ENCODE assay signal across 9 cellular contexts in genomic region chr3:189304465-189305341, GRCh38.
DNase-seq lines count a peak whose midpoint lies in the region; ATAC-seq, FAIRE-seq and TF ChIP-seq lines count a peak whose summit lies in the region.
"Had no signal": no experiment of that assay in that cellular context is flagged by ENCODE, and none has a peak within 500 bp of the region (broad histone marks: within the 10 kb centered on the region; RNA-seq: fewer than 3 reads in every experiment).

No MANE protein-coding gene starts in this region.

- no peak for TF ChIP-seq CTCF in gastrocnemius medialis (IDR thresholded peaks at IDR 0.05 in 4 of 5, conservative IDR thresholded peaks at IDR 0.05 in 1 of 5)

- no peaks in the 10 kb centered on the region for H3K27me3 Mint-ChIP-seq in activated naive CD8-positive, alpha-beta T cell treated with anti-CD3 and anti-CD28 coated beads, Interleukin-2, amount 10 ng/mL, durations not matched to agents 7 days and 5 days
- H3K27me3 Mint-ChIP-seq: dendritic cell treated with granulocyte-macrophage colony-stimulating factor and Interleukin-4, amounts not matched to agents 40 ng/mL and 50 ng/mL, for 4 days had no signal

- no peaks in the 10 kb centered on the region for H3K36me3 ChIP-seq in muscle layer of duodenum (ENCODE audit: control insufficient read depth in 1 of 2, insufficient read depth in 2 of 2, low read length in 2 of 2)
- H3K36me3 ChIP-seq in gastrocnemius medialis: no peaks in the 10 kb centered on the region

- intact Hi-C loops in gastrocnemius medialis (cut with DNase I; ENCODE audit: low total_unique reads): no loop called here

- H3K9me3 Mint-ChIP-seq in activated naive CD8-positive, alpha-beta T cell treated with anti-CD3 and anti-CD28 coated beads, Interleukin-2, amount 10 ng/mL, durations not matched to agents 7 days and 5 days: peaks cover 2% of the 10 kb centered on the region
- H3K9me3 Mint-ChIP-seq: dendritic cell treated with granulocyte-macrophage colony-stimulating factor and Interleukin-4, amounts not matched to agents 40 ng/mL and 50 ng/mL, for 4 days had no signal

- peaks cover 4% of the 10 kb centered on the region for H3K36me3 Mint-ChIP-seq in activated naive CD8-positive, alpha-beta T cell treated with anti-CD3 and anti-CD28 coated beads, Interleukin-2, amount 10 ng/mL, durations not matched to agents 7 days and 5 days

- no peak for TF ChIP-seq POLR2A in GM12891 (IDR thresholded peaks at IDR 0.05; ENCODE audit: low read depth, low read length)
- no peak for TF ChIP-seq POLR2A in gastrocnemius medialis (IDR thresholded peaks at IDR 0.05)

- POLR2A ChIA-PET in activated naive CD8-positive, alpha-beta T cell treated with anti-CD3 and anti-CD28 coated beads, Interleukin-2, amount 10 ng/mL, durations not matched to agents 7 days and 5 days (lab: Charles Lee): no interaction called here

- H3K27ac Mint-ChIP-seq in activated naive CD8-positive, alpha-beta T cell treated with anti-CD3 and anti-CD28 coated beads, Interleukin-2, amount 10 ng/mL, durations not matched to agents 7 days and 5 days: no peak overlapping the region
- H3K27ac Mint-ChIP-seq: dendritic cell treated with granulocyte-macrophage colony-stimulating factor and Interleukin-4, amounts not matched to agents 40 ng/mL and 50 ng/mL, for 4 days had no signal

- H3K4me1 ChIP-seq in muscle layer of duodenum (ENCODE audit: control insufficient read depth in 1 of 2, insufficient read depth in 2 of 2, low read length in 2 of 2): peaks cover 0 to 4% of the 10 kb centered on the region in 2 donors
- peaks cover 8 to 27% of the 10 kb centered on the region in 2 donors for H3K4me1 ChIP-seq in gastrocnemius medialis

- H3K4me3 Mint-ChIP-seq in activated naive CD8-positive, alpha-beta T cell treated with anti-CD3 and anti-CD28 coated beads, Interleukin-2, amount 10 ng/mL, durations not matched to agents 7 days and 5 days: peak overlapping the region; percentile 14
- H3K4me3 Mint-ChIP-seq: dendritic cell treated with granulocyte-macrophage colony-stimulating factor and Interleukin-4, amounts not matched to agents 40 ng/mL and 50 ng/mL, for 4 days had no signal

- no peak for DNase-seq in GM12891 (ENCODE audit: insufficient read length, low spot score)
- peak; percentile 90 for DNase-seq in NCI-H2029 treated with DMSO at 0.1 percent for 48 hours (lab: John Stamatoyannopoulos, UW)
- no peak for DNase-seq in activated naive CD8-positive, alpha-beta T cell treated with anti-CD3 and anti-CD28 coated beads, Interleukin-2, amount 10 ng/mL, durations not matched to agents 7 days and 5 days
- DNase-seq in NCI-H82 (lab: John Stamatoyannopoulos, UW): no peak
- DNase-seq in gastrocnemius medialis: no peak

- H3K9me3 ChIP-seq in muscle layer of duodenum (ENCODE audit: control insufficient read depth in 1 of 2, low read length in 2 of 2) (no peaks in the 10 kb centered on the region), gastrocnemius medialis (no peaks in the 10 kb centered on the region)

- peak; percentile 33 for FAIRE-seq in GM12891 (lab: Jason Lieb, UNC)

- peak; percentile 26 for ATAC-seq in activated naive CD8-positive, alpha-beta T cell treated with anti-CD3 and anti-CD28 coated beads, Interleukin-2, amount 10 ng/mL, durations not matched to agents 7 days and 5 days (ENCODE audit: low read depth)
- ATAC-seq in SK-N-SH treated with all-trans-retinoic acid at 6 μM for 48 hours: no peak; the same call in 2 of the 3 replicates
- ATAC-seq in gastrocnemius medialis: no peak
- ATAC-seq in GM21367 (IDR thresholded peaks at IDR 0.05; ENCODE audit: unreplicated experiment): no peak

- H3K4me1 Mint-ChIP-seq in activated naive CD8-positive, alpha-beta T cell treated with anti-CD3 and anti-CD28 coated beads, Interleukin-2, amount 10 ng/mL, durations not matched to agents 7 days and 5 days: peaks cover 8% of the 10 kb centered on the region

- H3K27ac ChIP-seq in muscle layer of duodenum (ENCODE audit: low read length) (peak overlapping the region; percentile 48), gastrocnemius medialis (peak overlapping the region in 1 of 4 donors; percentile 34)

- H3K27me3 ChIP-seq in muscle layer of duodenum (ENCODE audit: low read depth, low read length): no peaks in the 10 kb centered on the region
- H3K27me3 ChIP-seq in gastrocnemius medialis: no peaks in the 10 kb centered on the region

- in situ Hi-C loops in gastrocnemius medialis (cut with MboI; ENCODE audit: low sequenced_read_pairs in 4 of 4): no loop called here

- H3K4me3 ChIP-seq in muscle layer of duodenum (ENCODE audit: low read depth in 1 of 2, low read length in 2 of 2) (no peak overlapping the region), gastrocnemius medialis (no peak overlapping the region)

TF ChIP-seq in GM12891, 5 proteins besides CTCF, POLR2A, EP300 and RAD21:
- TF ChIP-seq PAX5 (IDR thresholded peaks at IDR 0.05; ENCODE audit: insufficient read depth, low read length, severe bottlenecking) (no peak), POU2F2 (IDR thresholded peaks at IDR 0.05; ENCODE audit: low read depth, low read length) (no peak), POLR2AphosphoS5 (IDR thresholded peaks at IDR 0.05; ENCODE audit: low read depth, low read length) (no peak), TAF1 (IDR thresholded peaks at IDR 0.05; ENCODE audit: low read depth, low read length) (no peak), SPI1 (IDR thresholded peaks at IDR 0.05; ENCODE audit: low read depth, low read length) (no peak)

TF ChIP-seq in SK-N-SH treated with all-trans-retinoic acid at 6 μM for 48 hours, 23 proteins besides CTCF, POLR2A, EP300 and RAD21 (continues in another document):
- TF ChIP-seq OSR1 (CRISPR knock-in tag; IDR thresholded peaks at IDR 0.05) (no peak), ZC3H10 (CRISPR knock-in tag; IDR thresholded peaks at IDR 0.05) (no peak), ZNF70 (CRISPR knock-in tag; IDR thresholded peaks at IDR 0.05) (no peak), PPARA (CRISPR knock-in tag; IDR thresholded peaks at IDR 0.05; ENCODE audit: borderline replicate concordance) (no peak), CSDC2 (CRISPR knock-in tag; IDR thresholded peaks at IDR 0.05) (no peak), SNAI2 (CRISPR knock-in tag; IDR thresholded peaks at IDR 0.05) (no peak), CSRNP3 (CRISPR knock-in tag; IDR thresholded peaks at IDR 0.05) (no peak), RARB (CRISPR knock-in tag; IDR thresholded peaks at IDR 0.05) (no peak), POU6F1 (CRISPR knock-in tag; IDR thresholded peaks at IDR 0.05; ENCODE audit: borderline replicate concordance, low read depth) (no peak), ZNF565 (CRISPR knock-in tag; conservative IDR thresholded peaks at IDR 0.05; ENCODE audit: low read depth) (no peak)
- TF ChIP-seq, protein P1, sequence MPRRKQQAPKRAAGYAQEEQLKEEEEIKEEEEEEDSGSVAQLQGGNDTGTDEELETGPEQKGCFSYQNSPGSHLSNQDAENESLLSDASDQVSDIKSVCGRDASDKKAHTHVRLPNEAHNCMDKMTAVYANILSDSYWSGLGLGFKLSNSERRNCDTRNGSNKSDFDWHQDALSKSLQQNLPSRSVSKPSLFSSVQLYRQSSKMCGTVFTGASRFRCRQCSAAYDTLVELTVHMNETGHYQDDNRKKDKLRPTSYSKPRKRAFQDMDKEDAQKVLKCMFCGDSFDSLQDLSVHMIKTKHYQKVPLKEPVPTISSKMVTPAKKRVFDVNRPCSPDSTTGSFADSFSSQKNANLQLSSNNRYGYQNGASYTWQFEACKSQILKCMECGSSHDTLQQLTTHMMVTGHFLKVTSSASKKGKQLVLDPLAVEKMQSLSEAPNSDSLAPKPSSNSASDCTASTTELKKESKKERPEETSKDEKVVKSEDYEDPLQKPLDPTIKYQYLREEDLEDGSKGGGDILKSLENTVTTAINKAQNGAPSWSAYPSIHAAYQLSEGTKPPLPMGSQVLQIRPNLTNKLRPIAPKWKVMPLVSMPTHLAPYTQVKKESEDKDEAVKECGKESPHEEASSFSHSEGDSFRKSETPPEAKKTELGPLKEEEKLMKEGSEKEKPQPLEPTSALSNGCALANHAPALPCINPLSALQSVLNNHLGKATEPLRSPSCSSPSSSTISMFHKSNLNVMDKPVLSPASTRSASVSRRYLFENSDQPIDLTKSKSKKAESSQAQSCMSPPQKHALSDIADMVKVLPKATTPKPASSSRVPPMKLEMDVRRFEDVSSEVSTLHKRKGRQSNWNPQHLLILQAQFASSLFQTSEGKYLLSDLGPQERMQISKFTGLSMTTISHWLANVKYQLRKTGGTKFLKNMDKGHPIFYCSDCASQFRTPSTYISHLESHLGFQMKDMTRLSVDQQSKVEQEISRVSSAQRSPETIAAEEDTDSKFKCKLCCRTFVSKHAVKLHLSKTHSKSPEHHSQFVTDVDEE (CRISPR knock-in tag; IDR thresholded peaks at IDR 0.05): no peak
